8 cellular contexts compared by ENCODE assay signal in the genomic region with DNA sequence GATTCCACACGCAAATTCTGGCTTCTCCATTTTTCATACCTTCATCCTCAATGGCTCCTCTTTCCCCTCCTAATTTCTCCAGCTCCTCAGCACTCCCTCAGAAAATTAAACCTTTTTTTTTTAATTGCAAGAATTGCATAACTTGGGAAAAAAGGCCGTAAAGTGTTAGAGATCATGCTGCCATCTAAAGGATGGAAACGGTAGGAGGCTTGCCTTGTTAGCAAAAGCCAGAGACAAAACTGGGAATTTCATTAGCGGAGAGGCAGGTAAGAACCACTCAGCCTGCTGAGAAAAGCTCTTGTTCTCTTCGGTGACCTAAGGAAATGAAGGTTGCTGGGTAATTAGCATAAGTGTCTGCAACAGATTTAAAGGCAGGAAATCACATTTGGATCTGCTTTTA.
A peak's percentile ranks its signal among the peaks of the same experiment; 100 is the strongest.
DNase-seq lines count a peak whose midpoint lies in the region; ATAC-seq and TF ChIP-seq lines count a peak whose summit lies in the region.

No MANE protein-coding gene starts in this region.

- intact Hi-C loops in natural killer cell (cut with micrococcal nuclease): no loop called here

- TF ChIP-seq CTCF in GM06990 (IDR thresholded peaks at IDR 0.05; ENCODE audit: insufficient read depth, low read length, poor library complexity, severe bottlenecking) (peak; percentile 4), progenitor cell of endocrine pancreas (IDR thresholded peaks at IDR 0.05; ENCODE audit: unreplicated experiment) (peak; percentile 64), natural killer cell (IDR thresholded peaks at IDR 0.05) (no peak)

- DNase-seq in GM06990 (ENCODE audit: extremely low read depth, insufficient read length) (no peak), NCI-H774 (lab: John Stamatoyannopoulos, UW) (peak; percentile 42), fibroblast of gingiva (ENCODE audit: low read depth) (peak; percentile 44), progenitor cell of endocrine pancreas (ENCODE audit: low spot score, unreplicated experiment) (no peak), germinal center (ENCODE audit: low spot score) (no peak), natural killer cell (no peak)
- DNase-seq in stimulated activated CD4-positive, alpha-beta T cell treated with anti-CD3 and anti-CD28 coated beads, Interleukin-12 subunit alpha, Interleukin-12 subunit beta, amount 100 ng/mL, for 4 hours: no peak

- H3K4me3 Mint-ChIP-seq in progenitor cell of endocrine pancreas (ENCODE audit: low read depth) (no peak overlapping the region), natural killer cell (no peak overlapping the region)

- H3K36me3 Mint-ChIP-seq in progenitor cell of endocrine pancreas (ENCODE audit: insufficient read depth) (peaks cover 3% of the 10 kb centered on the region), natural killer cell (peaks cover 10% of the 10 kb centered on the region)

- H3K27ac Mint-ChIP-seq in progenitor cell of endocrine pancreas (no peak overlapping the region), natural killer cell (no peak overlapping the region)

- H3K4me1 Mint-ChIP-seq in progenitor cell of endocrine pancreas (ENCODE audit: low read depth) (peaks cover 12% of the 10 kb centered on the region), natural killer cell (peaks cover 0 to 7% of the 10 kb centered on the region in 2 donors)

- H3K4me3 ChIP-seq in GM06990 (replicated peaks; ENCODE audit: low read depth, low read length): no peak overlapping the region

- no peaks in the 10 kb centered on the region for H3K27me3 ChIP-seq in GM06990 (replicated peaks; ENCODE audit: control insufficient read depth, insufficient read depth, low read length)

- H3K27me3 Mint-ChIP-seq in progenitor cell of endocrine pancreas: no peaks in the 10 kb centered on the region
- H3K27me3 Mint-ChIP-seq in natural killer cell (ENCODE audit: low read depth in 2 of 2): no peaks in the 10 kb centered on the region

- no peak for ATAC-seq in GM19328 (IDR thresholded peaks at IDR 0.05; ENCODE audit: unreplicated experiment)
- no peak for ATAC-seq in natural killer cell

- H3K9me3 Mint-ChIP-seq in progenitor cell of endocrine pancreas (ENCODE audit: low read depth) (peaks cover 19% of the 10 kb centered on the region), natural killer cell (peaks cover 3% of the 10 kb centered on the region in 2 donors)

- no peaks in the 10 kb centered on the region for H3K36me3 ChIP-seq in GM06990 (ENCODE audit: control insufficient read depth, insufficient read depth, low read length)

Comparison
In these comparisons a context has a peak if more than half of its experiments do, and no peak if none do; other contexts are left out.
1. DNase-seq: peak in NCI-H774 (single experiment) and fibroblast of gingiva (single experiment); none in GM06990 (single experiment), progenitor cell of endocrine pancreas (single experiment), germinal center (single experiment), stimulated activated CD4-positive, alpha-beta T cell treated with anti-CD3 and anti-CD28 coated beads, Interleukin-12 subunit alpha, Interleukin-12 subunit beta, amount 100 ng/mL, for 4 hours (single experiment) and natural killer cell (single experiment).